In genomic region chr13:93753639-93754038, GRCh38 we compare ENCODE assay signal across 37 cellular contexts.
"Had no signal": no experiment of that assay in that cellular context is flagged by ENCODE, and none has a peak within 500 bp of the region (broad histone marks: within the 10 kb centered on the region; RNA-seq: fewer than 3 reads in every experiment).

No MANE protein-coding gene starts in this region.

- H3K27ac ChIP-seq: ascending aorta, WERI-Rb-1 had no signal

- FAIRE-seq: bronchial epithelial cell had no signal

- DNase-seq: activated CD4-positive, alpha-beta memory T cell treated with anti-CD3 and anti-CD28 coated beads, Interleukin-2, amount 10 ng/mL, durations not matched to agents 7 days and 5 days; activated CD4-positive, alpha-beta T cell treated with anti-CD3 and anti-CD28 coated beads for 1 hour; activated CD4-positive, alpha-beta T cell treated with anti-CD3 and anti-CD28 coated beads for 36 hours; activated CD4-positive, alpha-beta T cell treated with anti-CD3 and anti-CD28 coated beads for 48 hours; activated CD4-positive, alpha-beta T cell treated with anti-CD3 and anti-CD28 coated beads, Interleukin-2, amount 10 ng/mL, durations not matched to agents 7 days and 5 days; activated CD4-positive, alpha-beta T cell treated with anti-CD3 and anti-CD28 coated beads, Interleukin-2, amount 50 U/mL, for 48 hours; activated CD4-positive, CD25-positive, alpha-beta regulatory T cell; activated CD8-positive, alpha-beta memory T cell treated with anti-CD3 and anti-CD28 coated beads for 24 hours; activated CD8-positive, alpha-beta memory T cell treated with anti-CD3 and anti-CD28 coated beads, Interleukin-2, amount 10 ng/mL, durations not matched to agents 7 days and 5 days; activated CD8-positive, alpha-beta memory T cell treated with anti-CD3 and anti-CD28 coated beads, Interleukin-2, amount 50 U/mL, for 48 hours; activated CD8-positive, alpha-beta T cell treated with anti-CD3 and anti-CD28 coated beads, Interleukin-2, amount 10 ng/mL, durations not matched to agents 7 days and 5 days; activated effector memory CD4-positive, alpha-beta T cell treated with Interleukin-2 at 50 U/mL for 16 hours; activated gamma-delta T cell; activated naive CD4-positive, alpha-beta T cell treated with anti-CD3 and anti-CD28 coated beads, Interleukin-2, amount 10 ng/mL, durations not matched to agents 7 days and 5 days; activated naive CD4-positive, alpha-beta T cell treated with Interleukin-2 at 50 U/mL for 16 hours; activated naive CD8-positive, alpha-beta T cell treated with anti-CD3 and anti-CD28 coated beads, Interleukin-2, amount 10 ng/mL, durations not matched to agents 7 days and 5 days; activated naive CD8-positive, alpha-beta T cell treated with anti-CD3 and anti-CD28 coated beads, Interleukin-2, amount 50 U/mL, for 24 hours; activated T-cell treated with anti-CD3 and anti-CD28 coated beads, Interleukin-2, amount 50 U/mL, for 24 hours; activated T-cell treated with anti-CD3 and anti-CD28 coated beads, Interleukin-2, amount 50 U/mL, for 48 hours; amygdala; anterior cingulate cortex; central memory CD4-positive, alpha-beta T cell; T-helper 1 cell; T-helper 2 cell; T-helper 9 cell; WERI-Rb-1 had no signal

- H3K36me3 Mint-ChIP-seq: activated CD8-positive, alpha-beta memory T cell treated with anti-CD3 and anti-CD28 coated beads, Interleukin-2, amount 10 ng/mL, durations not matched to agents 7 days and 5 days; activated naive CD4-positive, alpha-beta T cell treated with anti-CD3 and anti-CD28 coated beads, Interleukin-2, amount 10 ng/mL, durations not matched to agents 7 days and 5 days; activated naive CD4-positive, alpha-beta T cell treated with anti-CD3 and anti-CD28 coated beads, Interleukin-2, amount 50 U/mL, for 24 hours; activated naive CD8-positive, alpha-beta T cell; activated naive CD8-positive, alpha-beta T cell treated with anti-CD3 and anti-CD28 coated beads, Interleukin-2, amount 10 ng/mL, durations not matched to agents 7 days and 5 days; brain; WTC11 had no signal

- H3K4me1 ChIP-seq: ascending aorta had no signal

- H3K4me3 ChIP-seq: ascending aorta, cardiac muscle cell had no signal

- H3K4me1 Mint-ChIP-seq: activated CD4-positive, alpha-beta T cell treated with anti-CD3 and anti-CD28 coated beads for 36 hours; activated CD4-positive, alpha-beta T cell treated with anti-CD3 and anti-CD28 coated beads, Interleukin-2, amount 10 ng/mL, durations not matched to agents 7 days and 5 days; activated naive CD4-positive, alpha-beta T cell treated with anti-CD3 and anti-CD28 coated beads, Interleukin-2, amount 10 ng/mL, durations not matched to agents 7 days and 5 days; activated naive CD4-positive, alpha-beta T cell treated with anti-CD3 and anti-CD28 coated beads, Interleukin-2, amount 50 U/mL, for 24 hours; activated naive CD8-positive, alpha-beta T cell treated with anti-CD3 and anti-CD28 coated beads, Interleukin-2, amount 10 ng/mL, durations not matched to agents 7 days and 5 days had no signal

- H3K27ac Mint-ChIP-seq: activated CD4-positive, alpha-beta memory T cell treated with anti-CD3 and anti-CD28 coated beads, Interleukin-2, amount 10 ng/mL, durations not matched to agents 7 days and 5 days; activated CD4-positive, alpha-beta T cell treated with anti-CD3 and anti-CD28 coated beads for 36 hours; activated CD4-positive, alpha-beta T cell treated with anti-CD3 and anti-CD28 coated beads, Interleukin-2, amount 10 ng/mL, durations not matched to agents 7 days and 5 days; activated CD8-positive, alpha-beta memory T cell treated with anti-CD3 and anti-CD28 coated beads, Interleukin-2, amount 10 ng/mL, durations not matched to agents 7 days and 5 days; activated CD8-positive, alpha-beta T cell treated with anti-CD3 and anti-CD28 coated beads, Interleukin-2, amount 10 ng/mL, durations not matched to agents 7 days and 5 days; activated naive CD4-positive, alpha-beta T cell treated with anti-CD3 and anti-CD28 coated beads, Interleukin-2, amount 10 ng/mL, durations not matched to agents 7 days and 5 days; activated naive CD4-positive, alpha-beta T cell treated with anti-CD3 and anti-CD28 coated beads, Interleukin-2, amount 50 U/mL, for 24 hours; activated naive CD8-positive, alpha-beta T cell; activated naive CD8-positive, alpha-beta T cell treated with anti-CD3 and anti-CD28 coated beads, Interleukin-2, amount 10 ng/mL, durations not matched to agents 7 days and 5 days; activated naive CD8-positive, alpha-beta T cell treated with anti-CD3 and anti-CD28 coated beads, Interleukin-2, amount 50 U/mL, for 24 hours; activated T-cell treated with anti-CD3 and anti-CD28 coated beads, Interleukin-2, amount 50 U/mL, for 24 hours; activated T-helper 2 cell treated with anti-CD3 and anti-CD28 coated beads, Interferon-gamma antibody, Interleukin-2, Interleukin-4, amounts not matched to agents 10 μg/mL and 5 μg/mL and 100 μg/mL, durations not matched to agents 14 hours and 24 hours and 36 hours; T-helper 1 cell treated with Interleukin-12 subunit alpha and Interleukin-12 subunit beta and Interleukin-4 antibody, amounts not matched to agents 30 μg/mL and 1 μg/mL, for 36 hours; T-helper 2 cell treated with Interferon-gamma antibody and Interleukin-4, amounts not matched to agents 5 μg/mL and 100 μg/mL, for 36 hours; WTC11 had no signal

- H3K4me3 Mint-ChIP-seq: activated CD4-positive, alpha-beta memory T cell treated with anti-CD3 and anti-CD28 coated beads, Interleukin-2, amount 10 ng/mL, durations not matched to agents 7 days and 5 days; activated CD4-positive, alpha-beta T cell treated with anti-CD3 and anti-CD28 coated beads for 36 hours; activated CD4-positive, alpha-beta T cell treated with anti-CD3 and anti-CD28 coated beads, Interleukin-2, amount 10 ng/mL, durations not matched to agents 7 days and 5 days; activated CD8-positive, alpha-beta memory T cell treated with anti-CD3 and anti-CD28 coated beads, Interleukin-2, amount 10 ng/mL, durations not matched to agents 7 days and 5 days; activated CD8-positive, alpha-beta T cell treated with anti-CD3 and anti-CD28 coated beads, Interleukin-2, amount 10 ng/mL, durations not matched to agents 7 days and 5 days; activated naive CD4-positive, alpha-beta T cell treated with anti-CD3 and anti-CD28 coated beads, Interleukin-2, amount 10 ng/mL, durations not matched to agents 7 days and 5 days; activated naive CD4-positive, alpha-beta T cell treated with anti-CD3 and anti-CD28 coated beads, Interleukin-2, amount 50 U/mL, for 24 hours; activated naive CD8-positive, alpha-beta T cell; activated naive CD8-positive, alpha-beta T cell treated with anti-CD3 and anti-CD28 coated beads, Interleukin-2, amount 10 ng/mL, durations not matched to agents 7 days and 5 days; activated naive CD8-positive, alpha-beta T cell treated with anti-CD3 and anti-CD28 coated beads, Interleukin-2, amount 50 U/mL, for 24 hours; activated T-cell treated with anti-CD3 and anti-CD28 coated beads, Interleukin-2, amount 50 U/mL, for 24 hours; brain; T-helper 1 cell treated with Interleukin-12 subunit alpha and Interleukin-12 subunit beta and Interleukin-4 antibody, amounts not matched to agents 30 μg/mL and 1 μg/mL, for 36 hours; T-helper 2 cell treated with Interferon-gamma antibody and Interleukin-4, amounts not matched to agents 5 μg/mL and 100 μg/mL, for 36 hours; WTC11 had no signal

- H3K27me3 ChIP-seq: ascending aorta, cardiac muscle cell had no signal

- H3K9me3 Mint-ChIP-seq: activated CD4-positive, alpha-beta memory T cell treated with anti-CD3 and anti-CD28 coated beads, Interleukin-2, amount 10 ng/mL, durations not matched to agents 7 days and 5 days; activated CD4-positive, alpha-beta T cell treated with anti-CD3 and anti-CD28 coated beads, Interleukin-2, amount 10 ng/mL, durations not matched to agents 7 days and 5 days; activated naive CD4-positive, alpha-beta T cell treated with anti-CD3 and anti-CD28 coated beads, Interleukin-2, amount 50 U/mL, for 24 hours; activated naive CD8-positive, alpha-beta T cell treated with anti-CD3 and anti-CD28 coated beads, Interleukin-2, amount 10 ng/mL, durations not matched to agents 7 days and 5 days; activated naive CD8-positive, alpha-beta T cell treated with anti-CD3 and anti-CD28 coated beads, Interleukin-2, amount 50 U/mL, for 24 hours; activated T-cell treated with anti-CD3 and anti-CD28 coated beads, Interleukin-2, amount 50 U/mL, for 24 hours; activated T-helper 2 cell treated with anti-CD3 and anti-CD28 coated beads, Interferon-gamma antibody, Interleukin-2, Interleukin-4, amounts not matched to agents 10 μg/mL and 5 μg/mL and 100 μg/mL, durations not matched to agents 14 hours and 24 hours and 36 hours; brain; T-helper 1 cell treated with Interleukin-12 subunit alpha and Interleukin-12 subunit beta and Interleukin-4 antibody, amounts not matched to agents 30 μg/mL and 1 μg/mL, for 36 hours; T-helper 2 cell treated with Interferon-gamma antibody and Interleukin-4, amounts not matched to agents 5 μg/mL and 100 μg/mL, for 36 hours; WTC11 had no signal

- H3K27me3 Mint-ChIP-seq: activated CD4-positive, alpha-beta T cell treated with anti-CD3 and anti-CD28 coated beads for 36 hours; activated CD4-positive, alpha-beta T cell treated with anti-CD3 and anti-CD28 coated beads, Interleukin-2, amount 10 ng/mL, durations not matched to agents 7 days and 5 days; activated CD8-positive, alpha-beta memory T cell treated with anti-CD3 and anti-CD28 coated beads, Interleukin-2, amount 10 ng/mL, durations not matched to agents 7 days and 5 days; activated naive CD4-positive, alpha-beta T cell treated with anti-CD3 and anti-CD28 coated beads, Interleukin-2, amount 10 ng/mL, durations not matched to agents 7 days and 5 days; activated naive CD8-positive, alpha-beta T cell; activated naive CD8-positive, alpha-beta T cell treated with anti-CD3 and anti-CD28 coated beads, Interleukin-2, amount 50 U/mL, for 24 hours; brain had no signal

- H3K9me3 ChIP-seq: ascending aorta had no signal

- ATAC-seq: activated CD4-positive, alpha-beta T cell treated with anti-CD3 and anti-CD28 coated beads for 36 hours; activated CD4-positive, CD25-positive, alpha-beta regulatory T cell treated with anti-CD3 and anti-CD28 coated beads, Interleukin-2, amount 50 U/mL, for 24 hours; activated CD8-positive, alpha-beta memory T cell treated with anti-CD3 and anti-CD28 coated beads, Interleukin-2, amount 10 ng/mL, durations not matched to agents 7 days and 5 days; activated CD8-positive, alpha-beta T cell treated with anti-CD3 and anti-CD28 coated beads, Interleukin-2, amount 10 ng/mL, durations not matched to agents 7 days and 5 days; activated naive CD8-positive, alpha-beta T cell treated with anti-CD3 and anti-CD28 coated beads, Interleukin-2, amount 50 U/mL, for 24 hours; WTC11 had no signal

- H3K36me3 ChIP-seq: ascending aorta, cardiac muscle cell had no signal
